In genomic region chrX:48910926-48911406, GRCh38 we compare ENCODE assay signal across 6 cellular contexts. TPM values are rescaled to one million over a fixed set of nuclear protein-coding genes. Genes with fewer than 3 reads are reported as not detected.
A peak's percentile ranks its signal among the peaks of the same experiment; 100 is the strongest.
DNase-seq lines count a peak whose midpoint lies in the region; ATAC-seq and TF ChIP-seq lines count a peak whose summit lies in the region.

No MANE protein-coding gene starts in this region.

- no peak for TF ChIP-seq CTCF in osteocyte (IDR thresholded peaks at IDR 0.05)

- H3K4me1 Mint-ChIP-seq in central memory CD8-positive, alpha-beta T cell: peaks cover 22% of the 10 kb centered on the region
- H3K4me1 Mint-ChIP-seq in osteocyte (ENCODE audit: unreplicated experiment): peaks cover 12% of the 10 kb centered on the region

- peak overlapping the region; percentile 96 for H3K4me3 Mint-ChIP-seq in central memory CD8-positive, alpha-beta T cell
- H3K4me3 Mint-ChIP-seq in osteocyte (ENCODE audit: unreplicated experiment): peak overlapping the region; percentile 91

- no peaks in the 10 kb centered on the region for H3K27me3 Mint-ChIP-seq in central memory CD8-positive, alpha-beta T cell
- H3K27me3 Mint-ChIP-seq in osteocyte (ENCODE audit: unreplicated experiment): no peaks in the 10 kb centered on the region

- DNase-seq in NOMO-1 treated with DMSO at 0.1 percent for 48 hours (lab: John Stamatoyannopoulos, UW; ENCODE audit: unreplicated experiment): peak; percentile 20
- DNase-seq in NOMO-1 treated with dmso at 0.1 percent for 144 hours (lab: John Stamatoyannopoulos, UW; ENCODE audit: unreplicated experiment): no peak
- DNase-seq in central memory CD8-positive, alpha-beta T cell (ENCODE audit: low spot score in 2 of 2): no peak
- DNase-seq in osteocyte (ENCODE audit: extremely low spot score, unreplicated experiment): no peak

- peaks cover 57% of the 10 kb centered on the region for H3K36me3 Mint-ChIP-seq in central memory CD8-positive, alpha-beta T cell (ENCODE audit: insufficient read depth)
- H3K36me3 Mint-ChIP-seq in osteocyte (ENCODE audit: unreplicated experiment): peaks cover 2% of the 10 kb centered on the region

- peak overlapping the region; percentile 98 for H3K27ac Mint-ChIP-seq in central memory CD8-positive, alpha-beta T cell (ENCODE audit: low read depth)
- H3K27ac Mint-ChIP-seq in osteocyte (ENCODE audit: unreplicated experiment): peak overlapping the region; percentile 94

- H3K9me3 Mint-ChIP-seq in central memory CD8-positive, alpha-beta T cell: no peaks in the 10 kb centered on the region
- H3K9me3 Mint-ChIP-seq in osteocyte (ENCODE audit: unreplicated experiment): peaks cover 4% of the 10 kb centered on the region

- peak; percentile 29 for ATAC-seq in central memory CD8-positive, alpha-beta T cell (replicated peaks; ENCODE audit: extremely low read depth, poor library complexity, severe bottlenecking)
- no peak for ATAC-seq in GM18873 (IDR thresholded peaks at IDR 0.05; ENCODE audit: low FRiP score, unreplicated experiment)
- no peak for ATAC-seq in HG02885 (IDR thresholded peaks at IDR 0.05; ENCODE audit: poor library complexity, unreplicated experiment)

RNA-seq across cellular contexts. Expression of gene SLC35A2, which starts 0.5 kb away (rescaled TPM):
- 34.6 and 37.0 TPM in 2 replicates for total RNA-seq in osteocyte

RNA-seq across cellular contexts. Expression of gene PIM2, which starts 7.9 kb away (rescaled TPM):
- total RNA-seq in osteocyte: 6.4 and 7.3 TPM in 2 replicates

RNA-seq across cellular contexts. Expression of gene PQBP1, which starts 13.2 kb away (rescaled TPM):
- total RNA-seq in osteocyte: 69.8 and 78.3 TPM in 2 replicates

RNA-seq across cellular contexts. Expression of gene TIMM17B, which starts 13.4 kb away (rescaled TPM):
- 45.6 and 50.0 TPM in 2 replicates for total RNA-seq in osteocyte

RNA-seq across cellular contexts. Expression of gene OTUD5, which starts 46.4 kb away (rescaled TPM):
- total RNA-seq in osteocyte: 54.9 and 57.4 TPM in 2 replicates
